16 cellular contexts compared by ENCODE assay signal in genomic region chr11:112841719-112842118, GRCh38.
DNase-seq lines count a peak whose midpoint lies in the region; ATAC-seq and TF ChIP-seq lines count a peak whose summit lies in the region.
"Had no signal": no experiment of that assay in that cellular context is flagged by ENCODE, and none has a peak within 500 bp of the region (broad histone marks: within the 10 kb centered on the region; RNA-seq: fewer than 3 reads in every experiment).

No MANE protein-coding gene starts in this region.

- H3K4me1 ChIP-seq in PC-3 (ENCODE audit: insufficient read depth, low read length): no peaks in the 10 kb centered on the region
- H3K4me1 ChIP-seq: BLaER1 treated with 17β-estradiol and CSF1 and Interleukin-3, amounts not matched to agents 10 nM and 100 nM; HAP-1 had no signal

- no peaks in the 10 kb centered on the region for H3K9me3 ChIP-seq in PC-3 (ENCODE audit: low read length)
- H3K9me3 ChIP-seq: BLaER1 treated with 17β-estradiol and CSF1 and Interleukin-3, amounts not matched to agents 10 nM and 100 nM; HAP-1 had no signal

- no peaks in the 10 kb centered on the region for H3K4me1 Mint-ChIP-seq in stimulated activated naive CD8-positive, alpha-beta T cell treated with anti-CD3 and anti-CD28 coated beads, Interleukin-15, amount 100 ng/mL, for 72 hours
- H3K4me1 Mint-ChIP-seq: B cell had no signal

- no peak overlapping the region for H3K4me3 ChIP-seq in PC-3 (ENCODE audit: low read length)
- H3K4me3 ChIP-seq: BLaER1 treated with 17β-estradiol and CSF1 and Interleukin-3, amounts not matched to agents 10 nM and 100 nM; HAP-1 had no signal

- no peaks in the 10 kb centered on the region for H4K20me1 ChIP-seq in PC-3 (ENCODE audit: low read length)
- H4K20me1 ChIP-seq: BLaER1 treated with 17β-estradiol and CSF1 and Interleukin-3, amounts not matched to agents 10 nM and 100 nM had no signal

- no peaks in the 10 kb centered on the region for H3K9me3 Mint-ChIP-seq in stimulated activated naive CD8-positive, alpha-beta T cell treated with anti-CD3 and anti-CD28 coated beads, Interleukin-15, amount 100 ng/mL, for 72 hours
- H3K9me3 Mint-ChIP-seq: CD8-positive, alpha-beta T cell had no signal

- ATAC-seq in stimulated activated naive CD8-positive, alpha-beta T cell treated with anti-CD3 and anti-CD28 coated beads, Interleukin-15, amount 100 ng/mL, for 72 hours: peak; percentile 6
- no peak for ATAC-seq in stimulated activated naive CD8-positive, alpha-beta T cell treated with anti-CD3 and anti-CD28 coated beads, Interleukin-15, Interleukin-2, amounts not matched to agents 100 U/mL and 50 U/mL, for 24 hours
- no peak for ATAC-seq in PC-3
- ATAC-seq: CD8-positive, alpha-beta T cell had no signal

- no peak overlapping the region for H3K27ac ChIP-seq in RWPE1
- H3K27ac ChIP-seq in PC-3 (ENCODE audit: low read length): no peak overlapping the region
- H3K27ac ChIP-seq: BLaER1 treated with 17β-estradiol and CSF1 and Interleukin-3, amounts not matched to agents 10 nM and 100 nM had no signal

- peak overlapping the region in 1 of 2 donors; percentile 7 for H3K27ac Mint-ChIP-seq in stimulated activated naive CD8-positive, alpha-beta T cell treated with anti-CD3 and anti-CD28 coated beads, Interleukin-15, amount 100 ng/mL, for 72 hours
- H3K27ac Mint-ChIP-seq: B cell; CD8-positive, alpha-beta T cell had no signal

- no peaks in the 10 kb centered on the region for H3F3A ChIP-seq in PC-3 (ENCODE audit: low read length, unreplicated experiment)

- no peak overlapping the region for H2AFZ ChIP-seq in PC-3 (ENCODE audit: low read length)

- CTCF ChIA-PET in RWPE1 (lab: Yijun Ruan, JAX) (interaction anchor here (0.6 kb wide), 1 partner anchor 728 kb away, joined by 3 read pairs; no protein-coding TSS in a partner anchor), PC-3 (lab: Charles Lee) (no interaction called here)

- H3K27me3 Mint-ChIP-seq in stimulated activated naive CD8-positive, alpha-beta T cell treated with anti-CD3 and anti-CD28 coated beads, Interleukin-15, amount 100 ng/mL, for 72 hours: peaks cover 7% of the 10 kb centered on the region
- H3K27me3 Mint-ChIP-seq: B cell had no signal

- no peaks in the 10 kb centered on the region for H3K79me2 ChIP-seq in PC-3 (ENCODE audit: low read length)

- POLR2A ChIA-PET in RWPE1 (lab: Yijun Ruan, JAX; ENCODE audit: low non-redundant PET) (no interaction called here), PC-3 (lab: Charles Lee; ENCODE audit: unreplicated experiment) (no interaction called here)

- no peaks in the 10 kb centered on the region for H3K9me2 ChIP-seq in PC-3 (replicated peaks; ENCODE audit: low read length)

- no peak for DNase-seq in stimulated activated naive CD8-positive, alpha-beta T cell treated with anti-CD3 and anti-CD28 coated beads, Interleukin-15, amount 100 ng/mL, for 72 hours
- no peak for DNase-seq in stimulated activated naive CD8-positive, alpha-beta T cell treated with anti-CD3 and anti-CD28 coated beads, Interleukin-15, Interleukin-2, amounts not matched to agents 100 U/mL and 50 U/mL, for 24 hours
- DNase-seq in left kidney (ENCODE audit: low read depth, low spot score) (peak; percentile 62), renal cortical epithelial cell (ENCODE audit: low read depth) (peak; percentile 3), RWPE1 (ENCODE audit: low spot score) (no peak), PC-3 (no peak), posterior cingulate gyrus (no peak)
- DNase-seq: 8988T; Calu3; CD8-positive, alpha-beta T cell; DMS79 treated with DMSO at 0.1 percent for 48 hours; GF-D8; GOT3 had no signal

- H3K27me3 ChIP-seq in PC-3 (ENCODE audit: low read length): no peaks in the 10 kb centered on the region
- H3K27me3 ChIP-seq: BLaER1 treated with 17β-estradiol and CSF1 and Interleukin-3, amounts not matched to agents 10 nM and 100 nM had no signal

- BruUV-seq in PC-3 (replicated peaks; lab: Mats Ljungman, UMichigan): no TSS peak

- intact Hi-C loops in PC-3 (cut with micrococcal nuclease): no loop called here
- intact Hi-C loops in posterior cingulate gyrus (cut with DNase I): no loop called here

- TF ChIP-seq CTCF in RWPE1 (conservative IDR thresholded peaks at IDR 0.05; ENCODE audit: low read depth): no peak
- TF ChIP-seq CTCF in PC-3 (conservative IDR thresholded peaks at IDR 0.05; ENCODE audit: low read depth, low read length): no peak

- H3K4me3 Mint-ChIP-seq in stimulated activated naive CD8-positive, alpha-beta T cell treated with anti-CD3 and anti-CD28 coated beads, Interleukin-15, amount 100 ng/mL, for 72 hours: no peak overlapping the region
- H3K4me3 Mint-ChIP-seq: B cell; CD8-positive, alpha-beta T cell had no signal

- H3K36me3 ChIP-seq in PC-3 (ENCODE audit: low read depth, low read length): no peaks in the 10 kb centered on the region
- H3K36me3 ChIP-seq: BLaER1 treated with 17β-estradiol and CSF1 and Interleukin-3, amounts not matched to agents 10 nM and 100 nM; HAP-1 had no signal

- no peak overlapping the region for H3K4me2 ChIP-seq in PC-3 (ENCODE audit: low read length)
- H3K4me2 ChIP-seq: BLaER1 treated with 17β-estradiol and CSF1 and Interleukin-3, amounts not matched to agents 10 nM and 100 nM had no signal

- H3K9ac ChIP-seq in PC-3 (ENCODE audit: low read length): no peak overlapping the region
- H3K9ac ChIP-seq: BLaER1 treated with 17β-estradiol and CSF1 and Interleukin-3, amounts not matched to agents 10 nM and 100 nM had no signal

Comparison
In these comparisons a context has a peak if more than half of its experiments do, and no peak if none do; other contexts are left out.
1. DNase-seq: peak in left kidney (single experiment) and renal cortical epithelial cell (single experiment); none in stimulated activated naive CD8-positive, alpha-beta T cell treated with anti-CD3 and anti-CD28 coated beads, Interleukin-15, amount 100 ng/mL, for 72 hours (0 of 2), stimulated activated naive CD8-positive, alpha-beta T cell treated with anti-CD3 and anti-CD28 coated beads, Interleukin-15, Interleukin-2, amounts not matched to agents 100 U/mL and 50 U/mL, for 24 hours (single experiment), RWPE1 (single experiment), PC-3 (single experiment) and posterior cingulate gyrus (0 of 10).